ENCODE assay signal across 17 cellular contexts in the genomic region with DNA sequence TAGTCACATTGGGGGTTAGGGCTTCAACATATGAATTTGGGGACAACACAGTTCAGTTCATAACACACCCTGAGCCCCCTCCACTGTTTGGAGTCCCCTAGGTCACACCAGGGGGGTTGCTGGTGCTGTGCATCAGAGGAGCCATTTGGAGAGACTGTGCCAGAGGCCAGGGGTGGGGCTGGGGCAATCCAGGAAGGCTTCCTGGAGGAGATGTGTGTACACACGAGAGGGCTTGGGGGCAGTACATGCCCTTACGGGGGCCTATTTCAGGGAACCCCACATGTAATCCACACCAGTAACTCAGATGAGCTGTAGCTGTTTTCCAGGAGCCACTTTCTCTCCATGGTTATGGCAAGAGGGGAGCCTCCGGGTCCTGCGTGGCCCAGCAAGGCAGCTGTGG.
DNase-seq lines count a peak whose midpoint lies in the region; ATAC-seq, FAIRE-seq and TF ChIP-seq lines count a peak whose summit lies in the region.
"Had no signal": no experiment of that assay in that cellular context is flagged by ENCODE, and none has a peak within 500 bp of the region (broad histone marks: within the 10 kb centered on the region; RNA-seq: fewer than 3 reads in every experiment).

No MANE protein-coding gene starts in this region.

- no peaks in the 10 kb centered on the region for H3K27me3 Mint-ChIP-seq in naive B cell
- H3K27me3 Mint-ChIP-seq: CD4-positive, alpha-beta T cell had no signal

- H3K4me2 ChIP-seq in IMR-90 (ENCODE audit: low read depth, low read length) (no peak overlapping the region), K562 (ENCODE audit: insufficient read depth, low read length) (no peak overlapping the region)

- H3K9me3 ChIP-seq in IMR-90 (ENCODE audit: control insufficient read depth, insufficient read depth, low read length) (0 out of 2 replicates have a peak, but pooled peaks cover 2% of the 10 kb centered on the region), K562 (replicated peaks; ENCODE audit: control insufficient read depth, insufficient read depth, low read depth, low read length) (peaks cover 1% of the 10 kb centered on the region; the same call in 1 of the 2 replicates), thyroid gland (no peaks in the 10 kb centered on the region), vagina (no peaks in the 10 kb centered on the region)

- H3K23ac ChIP-seq in IMR-90 (ENCODE audit: low read depth, low read length) = no peak overlapping the region

- no peak overlapping the region for H2BK5ac ChIP-seq in IMR-90 (ENCODE audit: low read depth, low read length, poor library complexity, severe bottlenecking)

- no peak overlapping the region for H4K8ac ChIP-seq in IMR-90 (ENCODE audit: low read depth in 2 of 2, low read length in 2 of 2)

- H3K56ac ChIP-seq in IMR-90 (ENCODE audit: extremely low read depth, insufficient read depth, low read length) = no peak overlapping the region

- 0 out of 2 replicates have a peak overlapping the region, but pooled peaks have one; percentile 17 for H2AK5ac ChIP-seq in IMR-90 (ENCODE audit: low read depth, low read length)

- no peak overlapping the region for H4K5ac ChIP-seq in IMR-90 (ENCODE audit: low read depth, low read length)

- H3K36me3 ChIP-seq in IMR-90 (ENCODE audit: control insufficient read depth, insufficient read depth, low read length) (peaks cover 23% of the 10 kb centered on the region), K562 (ENCODE audit: control insufficient read depth, insufficient read depth, low read length) (no peaks in the 10 kb centered on the region), thyroid gland (no peaks in the 10 kb centered on the region), vagina (no peaks in the 10 kb centered on the region)
- H3K36me3 ChIP-seq: HAP-1 had no signal

- peaks cover 13% of the 10 kb centered on the region; the same call in 1 of the 2 replicates for H3K4me1 ChIP-seq in IMR-90 (ENCODE audit: control insufficient read depth, insufficient read depth, low read length)
- H3K4me1 ChIP-seq in K562 (replicated peaks in 1 of 2; ENCODE audit: control insufficient read depth in 2 of 2, insufficient read depth in 2 of 2, low read length in 2 of 2) = no peaks in the 10 kb centered on the region
- peaks cover 16 to 43% of the 10 kb centered on the region in 2 donors for H3K4me1 ChIP-seq in thyroid gland
- peaks cover 9% of the 10 kb centered on the region for H3K4me1 ChIP-seq in vagina
- H3K4me1 ChIP-seq: HAP-1 had no signal

- H3K27ac Mint-ChIP-seq in naive B cell = peak overlapping the region in 4 of 6 donors; percentile 19 to 89 (median 75)
- H3K27ac Mint-ChIP-seq: CD4-positive, alpha-beta T cell had no signal

- H4K20me1 ChIP-seq in IMR-90 (ENCODE audit: insufficient read depth, low read length) (peaks cover 61% of the 10 kb centered on the region), K562 (replicated peaks; ENCODE audit: control insufficient read depth, insufficient read depth, low read length) (no peaks in the 10 kb centered on the region)

- no peak for TF ChIP-seq POLR2A in IMR-90 (IDR thresholded peaks at IDR 0.05; ENCODE audit: low read depth, low read length)
- no peak for TF ChIP-seq POLR2A in K562 (conservative IDR thresholded peaks at IDR 0.05)
- TF ChIP-seq POLR2A in thyroid gland (IDR thresholded peaks at IDR 0.05) = no peak
- no peak for TF ChIP-seq POLR2A in vagina (IDR thresholded peaks at IDR 0.05)

- TF ChIP-seq EP300 in K562 (IDR thresholded peaks at IDR 0.05; ENCODE audit: low read length) = no peak

- no peak overlapping the region for H2AK9ac ChIP-seq in IMR-90 (replicated peaks; ENCODE audit: low read depth, low read length, poor library complexity)

- in situ Hi-C loops in IMR-90 (cut with MboI; ENCODE audit: low sequenced_read_pairs) = no loop called here
- in situ Hi-C loops in K562 (cut with MboI) = no loop called here

- TF ChIP-seq CTCF in IMR-90 (conservative IDR thresholded peaks at IDR 0.05; ENCODE audit: low read depth, low read length) = no peak
- TF ChIP-seq CTCF in K562 (IDR thresholded peaks at IDR 0.05 in 2 of 3, conservative IDR thresholded peaks at IDR 0.05 in 1 of 3; ENCODE audit: insufficient read depth in 2 of 3, low read depth in 1 of 3, low read length in 3 of 3) = no peak
- TF ChIP-seq CTCF in thyroid gland (IDR thresholded peaks at IDR 0.05) = no peak
- no peak for TF ChIP-seq CTCF in GM10248 (IDR thresholded peaks at IDR 0.05; ENCODE audit: control extremely low read depth, extremely low read depth, low read depth, missing control alignments)
- TF ChIP-seq CTCF in vagina (IDR thresholded peaks at IDR 0.05) = no peak

- no peak overlapping the region for H3K14ac ChIP-seq in IMR-90 (replicated peaks; ENCODE audit: low read depth, low read length)

- peaks cover 35 to 48% (median 38%) of the 10 kb centered on the region in 3 donors for H3K4me1 Mint-ChIP-seq in naive B cell

- no peak for DNase-seq in IMR-90
- no peak for DNase-seq in K562 (ENCODE audit: extremely low read depth in 1 of 4, low spot score in 3 of 4)
- DNase-seq in naive B cell = no peak
- DNase-seq in thyroid gland = no peak
- DNase-seq in COLO668 (lab: John Stamatoyannopoulos, UW; ENCODE audit: unreplicated experiment) = no peak
- no peak for DNase-seq in GM10248 (ENCODE audit: extremely low spot score)
- DNase-seq in vagina (ENCODE audit: extremely low spot score in 2 of 2) = no peak
- DNase-seq: AML-193; CD4-positive, alpha-beta T cell; DMS153; DMS79; GDM1; GM23248 had no signal

- TF ChIP-seq RAD21 in IMR-90 (IDR thresholded peaks at IDR 0.05; ENCODE audit: low read length) (no peak), K562 (CRISPR knock-in tag; conservative IDR thresholded peaks at IDR 0.05 in 1 of 2, IDR thresholded peaks at IDR 0.05 in 1 of 2) (no peak)

- H3K4ac ChIP-seq in IMR-90 (ENCODE audit: low read depth, low read length) = no peak overlapping the region

- POLR2A ChIA-PET in IMR-90 (lab: Charles Lee; ENCODE audit: unreplicated experiment) (no interaction called here), K562 (lab: Yijun Ruan, JAX) (no interaction called here), GM10248 (lab: Yijun Ruan, JAX) (no interaction called here)

- no peak overlapping the region for H3K27ac ChIP-seq in IMR-90 (ENCODE audit: insufficient read depth, low read length)
- H3K27ac ChIP-seq in K562 (ENCODE audit: extremely low read depth, low read depth, low read length) = no peak overlapping the region
- H3K27ac ChIP-seq in thyroid gland = peak overlapping the region in 2 of 3 donors; percentile 56 to 58
- no peak overlapping the region for H3K27ac ChIP-seq in vagina
- H3K27ac ChIP-seq: C4-2B, GM23248 had no signal

- H3K18ac ChIP-seq in IMR-90 (ENCODE audit: low read depth, low read length) = no peak overlapping the region

- H3K9ac ChIP-seq in IMR-90 (ENCODE audit: low read depth, low read length) (no peak overlapping the region), K562 (ENCODE audit: insufficient read depth in 1 of 2, low read depth in 2 of 2, low read length in 2 of 2) (no peak overlapping the region)
- H3K9ac ChIP-seq: GM23248 had no signal

- no peaks in the 10 kb centered on the region for H3K79me2 ChIP-seq in K562 (ENCODE audit: control insufficient read depth, insufficient read depth, low read length)

- H3K4me3 Mint-ChIP-seq in naive B cell = peak overlapping the region in 1 of 8 donors; percentile 23
- H3K4me3 Mint-ChIP-seq: CD4-positive, alpha-beta T cell had no signal

- H3K36me3 Mint-ChIP-seq in naive B cell = peaks cover 13 to 23% of the 10 kb centered on the region in 2 donors

- H3K79me1 ChIP-seq in IMR-90 (ENCODE audit: low read depth in 1 of 2, low read length in 2 of 2) = peaks cover 10 to 77% of the 10 kb centered on the region in 2 experiments; a peak in 3 of 4 replicates

- CTCF ChIA-PET in IMR-90 (lab: Yijun Ruan, JAX) (no interaction called here), K562 (lab: Yijun Ruan, JAX; ENCODE audit: low intra/inter-chr PET ratio) (no interaction called here), GM10248 (lab: Yijun Ruan, JAX) (interaction anchor here (1.3 kb wide), 1 partner anchor 10 kb away, joined by 3 read pairs; no protein-coding TSS in a partner anchor)

- 83% methylated on average over 2 of the region's 4 CpGs; no CpG with 5 or more reads in 1 of the 2 experiments for WGBS in IMR-90 (ENCODE audit: extremely low coverage in 2 of 2, insufficient read length in 1 of 2), 2 experiments
- WGBS in K562 (ENCODE audit: insufficient coverage, low coverage, missing lambda C conversion rate) = 17% methylated on average over 4 of the region's 4 CpGs
- 92 to 100% methylated on average over 3 to 4 of the region's 4 CpGs for WGBS in thyroid gland, 2 donors

- H3K9me1 ChIP-seq in IMR-90 (ENCODE audit: insufficient read depth, low read length) (peaks cover 21% of the 10 kb centered on the region), K562 (ENCODE audit: control insufficient read depth, insufficient read depth, low read length) (no peaks in the 10 kb centered on the region)

- no peak overlapping the region for H3K4me3 ChIP-seq in IMR-90 (ENCODE audit: insufficient read depth, low read depth, low read length)
- no peak overlapping the region for H3K4me3 ChIP-seq in K562
- no peak overlapping the region for H3K4me3 ChIP-seq in thyroid gland (replicated peaks in 1 of 3)
- no peak overlapping the region for H3K4me3 ChIP-seq in vagina
- H3K4me3 ChIP-seq: GM23248, HAP-1 had no signal

- no peak overlapping the region for H4K91ac ChIP-seq in IMR-90 (ENCODE audit: insufficient read depth, low read depth, low read length)

- no peak overlapping the region for H2AFZ ChIP-seq in IMR-90 (replicated peaks; ENCODE audit: low read length, poor library complexity)
- H2AFZ ChIP-seq in K562 (ENCODE audit: low read depth, low read length) = no peak overlapping the region
- H2AFZ ChIP-seq: GM23248 had no signal

- intact Hi-C loops in IMR-90 (cut with micrococcal nuclease) (no loop called here), K562 (cut with micrococcal nuclease) (no loop called here), thyroid gland (cut with DNase I) (no loop called here), vagina (cut with DNase I) (no loop called here)

- H3K9me3 Mint-ChIP-seq in naive B cell = peaks cover 6 to 13% (median 12%) of the 10 kb centered on the region in 7 donors

- FAIRE-seq in K562 (lab: Jason Lieb, UNC) = no peak
- FAIRE-seq: A204.1 had no signal

- no peak overlapping the region for H2BK15ac ChIP-seq in IMR-90 (ENCODE audit: low read depth, low read length)

- H2BK20ac ChIP-seq in IMR-90 (ENCODE audit: low read depth, low read length) = no peak overlapping the region

- H2BK120ac ChIP-seq in IMR-90 (ENCODE audit: low read depth, low read length) = no peak overlapping the region

- ATAC-seq in IMR-90 (ENCODE audit: low read depth) = no peak
- ATAC-seq in K562 = no peak
- no peak for ATAC-seq in naive B cell (ENCODE audit: low read depth in 2 of 2)
- ATAC-seq in GM19324 (IDR thresholded peaks at IDR 0.05; ENCODE audit: low FRiP score, unreplicated experiment) = no peak

- no TSS peak for BruUV-seq in IMR-90 (replicated peaks; lab: Mats Ljungman, UMichigan)
- BruUV-seq in K562 (replicated peaks; lab: Mats Ljungman, UMichigan) = no TSS peak

- no peaks in the 10 kb centered on the region for H3K27me3 ChIP-seq in IMR-90 (ENCODE audit: control insufficient read depth, insufficient read depth, low read length)
- H3K27me3 ChIP-seq in K562 (ENCODE audit: control insufficient read depth in 2 of 2, insufficient read depth in 2 of 2, low read length in 2 of 2) = no peaks in the 10 kb centered on the region
- no peaks in the 10 kb centered on the region for H3K27me3 ChIP-seq in thyroid gland
- no peaks in the 10 kb centered on the region for H3K27me3 ChIP-seq in vagina

- dilution Hi-C loops in IMR-90 (cut with HindIII; ENCODE audit: low sequenced_read_pairs, unreplicated experiment) = no loop called here

Comparison
In these comparisons a context has a peak if more than half of its experiments do, and no peak if none do; other contexts are left out.
1. H3K27ac ChIP-seq: peak in thyroid gland (2 of 3); none in IMR-90 (single experiment), K562 (single experiment) and vagina (single experiment).